16 cellular contexts compared by ENCODE assay signal in the genomic region with DNA sequence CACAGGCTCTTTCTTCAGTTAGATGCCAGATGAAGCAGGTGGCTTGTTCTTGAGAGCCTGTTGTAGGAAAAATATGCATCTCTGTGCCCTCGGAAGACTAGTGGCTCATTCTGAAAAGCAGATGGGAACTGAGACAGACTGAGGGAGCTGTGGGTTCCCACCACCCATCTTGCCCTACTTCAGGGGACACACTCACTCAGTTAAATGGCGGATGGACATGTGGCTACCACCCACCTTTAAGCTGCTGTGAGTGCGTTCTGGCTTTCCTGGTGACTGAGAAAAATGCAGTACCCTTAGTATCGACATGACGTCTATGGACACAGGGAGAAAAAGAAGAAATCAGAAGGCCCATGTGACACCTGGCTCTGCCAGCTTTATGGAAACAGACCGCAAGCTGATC. TPM values are rescaled to one million over a fixed set of nuclear protein-coding genes. Genes with fewer than 3 reads are reported as not detected.
DNase-seq lines count a peak whose midpoint lies in the region; ATAC-seq and TF ChIP-seq lines count a peak whose summit lies in the region.
"Had no signal": no experiment of that assay in that cellular context is flagged by ENCODE, and none has a peak within 500 bp of the region (broad histone marks: within the 10 kb centered on the region; RNA-seq: fewer than 3 reads in every experiment).

No MANE protein-coding gene starts in this region.

- H3K27ac ChIP-seq in esophagus squamous epithelium (peak overlapping the region in 3 of 4 donors; percentile 31 to 48 (median 36)), upper lobe of left lung (peak overlapping the region in 1 of 4 donors; percentile 2)
- H3K27ac ChIP-seq: GM23248 had no signal

- H3K27me3 ChIP-seq in esophagus squamous epithelium (no peaks in the 10 kb centered on the region), upper lobe of left lung (no peaks in the 10 kb centered on the region)
- H3K27me3 ChIP-seq: BE2C had no signal

- no peaks in the 10 kb centered on the region for H3K36me3 ChIP-seq in esophagus squamous epithelium
- no peaks in the 10 kb centered on the region for H3K36me3 ChIP-seq in upper lobe of left lung
- H3K36me3 ChIP-seq: BE2C had no signal

- peaks cover 4 to 54% (median 15%) of the 10 kb centered on the region in 3 donors for H3K4me1 ChIP-seq in esophagus squamous epithelium
- peaks cover 0 to 18% (median 14%) of the 10 kb centered on the region in 4 donors for H3K4me1 ChIP-seq in upper lobe of left lung
- H3K4me1 ChIP-seq: BE2C had no signal

- no peak for TF ChIP-seq EP300 in upper lobe of left lung (IDR thresholded peaks at IDR 0.05)

- H3K4me1 Mint-ChIP-seq in nephron, result peaks cover 41% of the 10 kb centered on the region

- H3K9me3 ChIP-seq in esophagus squamous epithelium (no peaks in the 10 kb centered on the region), upper lobe of left lung (no peaks in the 10 kb centered on the region)
- H3K9me3 ChIP-seq: BE2C had no signal

- H3K4me3 ChIP-seq in esophagus squamous epithelium (no peak overlapping the region), upper lobe of left lung (no peak overlapping the region)
- H3K4me3 ChIP-seq: GM23248 had no signal

- H3K4me3 Mint-ChIP-seq in nephron, result no peak overlapping the region
- H3K4me3 Mint-ChIP-seq: CD4-positive, alpha-beta T cell had no signal

- no peaks in the 10 kb centered on the region for H3K27me3 Mint-ChIP-seq in nephron (ENCODE audit: low read depth)

- intact Hi-C loops in esophagus squamous epithelium (cut with DNase I), result no loop called here

- H3K36me3 Mint-ChIP-seq in nephron (ENCODE audit: low read depth), result peaks cover 23% of the 10 kb centered on the region

- TF ChIP-seq CTCF in esophagus squamous epithelium (IDR thresholded peaks at IDR 0.05), result no peak
- TF ChIP-seq CTCF in nephron (IDR thresholded peaks at IDR 0.05; ENCODE audit: unreplicated experiment in 3 of 3), result no peak
- no peak for TF ChIP-seq CTCF in upper lobe of left lung (IDR thresholded peaks at IDR 0.05)
- TF ChIP-seq CTCF in GM13977 (IDR thresholded peaks at IDR 0.05; ENCODE audit: extremely low read depth, insufficient read depth, missing control alignments), result no peak

- TF ChIP-seq POLR2A in esophagus squamous epithelium (IDR thresholded peaks at IDR 0.05), result no peak
- TF ChIP-seq POLR2A in upper lobe of left lung (IDR thresholded peaks at IDR 0.05), result no peak

- DNase-seq in Ammon's horn (ENCODE audit: low spot score) (peak; percentile 27), NCI-H524 (lab: John Stamatoyannopoulos, UW) (peak; percentile 96 to 98), esophagus squamous epithelium (lab: John Stamatoyannopoulos, UW) (no peak), upper lobe of left lung (no peak), GM13977 (ENCODE audit: low spot score) (no peak), AG08396 (ENCODE audit: low spot score) (no peak)
- DNase-seq: BE2C; CD4-positive, alpha-beta T cell; GM23248; NCI-H1417; NCI-H187 treated with DMSO at 0.1 percent for 48 hours; NCI-H510A; SHP77 treated with DMSO at 0.1 percent for 48 hours had no signal

- ATAC-seq in HG02588 (IDR thresholded peaks at IDR 0.05; ENCODE audit: unreplicated experiment) (no peak), upper lobe of left lung (ENCODE audit: low FRiP score in 2 of 2) (no peak)
- ATAC-seq: HCT116 had no signal

- no peaks in the 10 kb centered on the region for H3K9me3 Mint-ChIP-seq in nephron
- H3K9me3 Mint-ChIP-seq: CD4-positive, alpha-beta T cell had no signal

- in situ Hi-C loops in GM13977 (cut with MboI; ENCODE audit: low pct_unique_long_range_greater_than_20kb, low sequenced_read_pairs, unreplicated experiment), result no loop called here

- WGBS in esophagus squamous epithelium, 2 donors, result 69 to 78% methylated on average over 5 to 6 of the region's 6 CpGs
- WGBS in upper lobe of left lung, 2 donors, result 74 to 79% methylated on average over 5 to 6 of the region's 6 CpGs

- peak overlapping the region in 2 of 3 experiments; percentile 32 to 77 for H3K27ac Mint-ChIP-seq in nephron
- H3K27ac Mint-ChIP-seq: CD4-positive, alpha-beta T cell had no signal

RNA-seq across cellular contexts. Expression of a gene that starts 50.3 kb away (rescaled TPM):
- 1 to 10 TPM; 1.9 to 9.0 (median 3.5) TPM for total RNA-seq in esophagus squamous epithelium
- total RNA-seq in upper lobe of left lung, result 10 to 100 TPM in 2 of 6 donors, 1 to 10 TPM in 4; 3.9 to 15.4 (median 6.4) TPM
- total RNA-seq: CD4-positive, alpha-beta T cell; GM23248 had no signal

Comparison
In these comparisons a context has a peak if more than half of its experiments do, and no peak if none do; other contexts are left out.
1. DNase-seq: peak in Ammon's horn (single experiment) and NCI-H524 (2 of 2); none in esophagus squamous epithelium (single experiment), upper lobe of left lung (0 of 2), GM13977 (single experiment) and AG08396 (single experiment).